ENCODE assay signal across 1 cellular context in the genomic region with DNA sequence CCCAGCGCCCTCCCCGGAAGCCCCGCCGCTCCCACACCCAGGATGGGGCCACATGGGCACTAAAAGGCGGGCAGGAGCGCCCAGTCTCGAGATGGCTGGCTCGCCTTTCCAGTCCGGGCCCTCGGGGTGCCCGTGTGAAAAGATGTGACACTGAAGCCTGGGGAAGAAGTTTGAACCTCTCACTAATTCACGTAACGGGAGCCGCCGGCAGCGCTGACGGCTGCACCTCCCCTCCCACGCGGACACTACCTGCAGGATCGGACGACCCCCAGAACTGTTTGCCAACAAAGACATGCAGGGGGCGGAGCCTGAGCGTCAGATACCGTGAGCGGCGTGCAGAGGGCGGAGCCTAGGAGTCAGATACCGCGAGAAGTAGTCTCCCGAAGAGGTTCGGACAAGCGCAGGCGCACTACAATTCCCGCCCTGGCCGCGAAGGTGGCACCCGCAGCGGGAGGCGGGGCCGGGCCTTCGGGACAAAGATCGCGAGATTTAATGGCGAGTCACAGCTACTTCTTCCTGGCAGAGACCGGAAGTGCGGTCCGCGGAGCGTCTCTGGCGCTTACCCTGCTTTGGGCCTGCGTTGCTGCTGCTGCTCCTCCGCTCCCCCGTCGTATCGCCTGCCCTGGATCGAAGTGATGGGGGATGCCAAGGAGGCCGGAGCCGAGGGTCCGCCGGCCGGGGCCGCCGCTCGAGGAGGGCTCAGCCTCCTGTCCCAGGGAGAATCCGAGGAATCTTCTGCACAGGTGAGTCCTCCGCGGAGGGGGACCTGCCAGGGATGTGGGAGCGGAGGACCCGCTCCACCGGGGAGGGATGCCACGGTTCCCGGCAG.
TF ChIP-seq lines count a peak whose summit lies in the region.

A gene with protein sequence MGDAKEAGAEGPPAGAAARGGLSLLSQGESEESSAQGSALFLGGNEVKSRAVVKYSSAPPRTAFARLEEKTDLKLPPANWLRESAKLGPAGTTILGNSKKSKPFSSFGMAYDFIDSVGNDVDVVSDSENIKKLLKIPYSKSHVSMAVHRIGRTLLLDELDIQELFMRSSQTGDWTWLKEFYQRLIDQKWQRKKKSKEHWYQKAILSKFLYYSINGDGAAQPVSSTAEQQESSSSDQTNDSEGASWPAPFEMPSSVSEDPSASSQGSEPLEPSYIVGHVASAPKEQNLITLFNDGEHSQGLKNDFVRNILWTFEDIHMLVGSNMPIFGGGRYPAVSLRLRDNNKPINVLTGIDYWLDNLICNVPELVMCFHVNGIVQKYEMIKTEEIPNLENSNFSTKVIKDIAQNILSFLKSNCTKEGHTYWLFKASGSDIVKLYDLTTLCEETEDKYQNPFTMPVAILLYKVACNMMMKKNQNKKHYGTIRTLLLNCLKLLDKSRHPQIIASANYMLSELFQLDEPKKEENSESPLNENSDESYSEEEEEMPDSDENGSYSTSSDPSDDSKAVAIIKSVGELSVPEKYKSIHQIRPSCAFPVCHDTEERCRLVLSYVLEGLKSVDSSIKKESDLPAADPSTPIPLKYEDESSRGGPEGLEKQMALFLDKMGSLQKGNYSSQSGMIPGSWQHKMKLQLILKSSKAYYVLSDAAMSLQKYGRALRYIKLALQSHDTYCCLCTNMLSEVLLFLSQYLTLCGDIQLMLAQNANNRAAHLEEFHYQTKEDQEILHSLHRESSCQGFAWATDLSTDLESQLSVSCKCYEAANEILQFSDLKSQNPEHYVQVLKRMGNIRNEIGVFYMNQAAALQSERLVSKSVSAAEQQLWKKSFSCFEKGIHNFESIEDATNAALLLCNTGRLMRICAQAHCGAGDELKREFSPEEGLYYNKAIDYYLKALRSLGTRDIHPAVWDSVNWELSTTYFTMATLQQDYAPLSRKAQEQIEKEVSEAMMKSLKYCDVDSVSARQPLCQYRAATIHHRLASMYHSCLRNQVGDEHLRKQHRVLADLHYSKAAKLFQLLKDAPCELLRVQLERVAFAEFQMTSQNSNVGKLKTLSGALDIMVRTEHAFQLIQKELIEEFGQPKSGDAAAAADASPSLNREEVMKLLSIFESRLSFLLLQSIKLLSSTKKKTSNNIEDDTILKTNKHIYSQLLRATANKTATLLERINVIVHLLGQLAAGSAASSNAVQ (plus strand): TSS at position 537 of the 829 bp plus-strand sequence. CDS start 99 bp downstream, at position 636.

TF ChIP-seq in H1, 55 proteins besides CTCF, POLR2A, EP300 and RAD21 (continued from another document):
- TF ChIP-seq KDM5A (IDR thresholded peaks at IDR 0.05; ENCODE audit: low read length) (peak; percentile 56), CEBPB (IDR thresholded peaks at IDR 0.05; ENCODE audit: low read depth, low read length) (no peak), BACH1 (IDR thresholded peaks at IDR 0.05; ENCODE audit: low read length) (no peak), SIX5 (IDR thresholded peaks at IDR 0.05; ENCODE audit: low read depth, low read length) (no peak), TAF7 (optimal IDR thresholded peaks at IDR 0.05; ENCODE audit: borderline replicate concordance, low read depth, low read length) (peak; percentile 70), HDAC2 (IDR thresholded peaks at IDR 0.05; ENCODE audit: borderline replicate concordance in 1 of 2, low read depth in 2 of 2, low read length in 2 of 2) (peak in 1 of 2 experiments; percentile 76; a peak in 1 of 4 replicates), TEAD4 (IDR thresholded peaks at IDR 0.05; ENCODE audit: low read depth, low read length) (no peak), FOSL1 (IDR thresholded peaks at IDR 0.05; ENCODE audit: insufficient read depth, low read depth, low read length) (no peak), SP2 (IDR thresholded peaks at IDR 0.05; ENCODE audit: low read length) (no peak), ASH2L (IDR thresholded peaks at IDR 0.05; ENCODE audit: low read length) (peak; percentile 75)
- TF ChIP-seq, protein P1, sequence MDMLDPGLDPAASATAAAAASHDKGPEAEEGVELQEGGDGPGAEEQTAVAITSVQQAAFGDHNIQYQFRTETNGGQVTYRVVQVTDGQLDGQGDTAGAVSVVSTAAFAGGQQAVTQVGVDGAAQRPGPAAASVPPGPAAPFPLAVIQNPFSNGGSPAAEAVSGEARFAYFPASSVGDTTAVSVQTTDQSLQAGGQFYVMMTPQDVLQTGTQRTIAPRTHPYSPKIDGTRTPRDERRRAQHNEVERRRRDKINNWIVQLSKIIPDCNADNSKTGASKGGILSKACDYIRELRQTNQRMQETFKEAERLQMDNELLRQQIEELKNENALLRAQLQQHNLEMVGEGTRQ (IDR thresholded peaks at IDR 0.05; ENCODE audit: low read length) = no peak
